ENCODE assay signal across 15 cellular contexts in the genomic region with DNA sequence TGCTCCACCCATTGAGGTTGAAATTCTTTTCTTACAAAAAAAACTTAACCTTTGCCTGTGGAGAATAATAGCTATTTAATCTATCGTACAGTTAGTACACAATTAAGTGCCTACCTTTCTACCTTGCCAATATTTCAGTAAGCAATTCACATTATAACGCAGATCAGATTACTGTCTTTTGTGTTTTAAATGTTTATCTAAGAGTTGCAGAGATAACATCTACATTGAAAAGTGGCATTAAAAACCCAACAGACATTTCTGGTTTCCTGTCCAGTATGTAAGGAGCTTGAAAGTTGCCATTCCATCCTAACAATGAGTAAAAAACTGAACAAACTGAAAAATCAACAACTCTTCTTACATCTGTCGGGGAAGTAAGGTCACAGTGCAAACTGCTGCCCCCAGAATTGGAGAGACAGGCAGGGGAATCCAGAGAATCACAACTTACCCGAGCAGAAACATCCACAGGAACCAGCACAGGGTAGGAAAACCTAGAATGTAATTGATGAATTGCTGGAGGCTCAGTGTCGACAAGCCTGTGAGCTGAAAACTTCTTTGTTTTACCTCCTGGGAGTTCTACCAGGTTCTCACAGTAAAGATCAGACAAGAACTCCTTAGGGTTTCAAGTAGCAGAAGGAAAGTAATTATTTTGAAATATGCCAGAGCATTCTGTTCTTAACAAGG. TPM values are rescaled to one million over a fixed set of nuclear protein-coding genes. Genes with fewer than 3 reads are reported as not detected.
DNase-seq lines count a peak whose midpoint lies in the region; ATAC-seq and TF ChIP-seq lines count a peak whose summit lies in the region.
"Had no signal": no experiment of that assay in that cellular context is flagged by ENCODE, and none has a peak within 500 bp of the region (broad histone marks: within the 10 kb centered on the region; RNA-seq: fewer than 3 reads in every experiment).

No MANE protein-coding gene starts in this region.

- POLR2A ChIA-PET in WTC11 (lab: Charles Lee) = no interaction called here

- peaks cover 22% of the 10 kb centered on the region for H3K4me1 Mint-ChIP-seq in WTC11
- H3K4me1 Mint-ChIP-seq: activated naive CD8-positive, alpha-beta T cell treated with anti-CD3 and anti-CD28 coated beads, Interleukin-2, amount 10 ng/mL, durations not matched to agents 7 days and 5 days; B cell had no signal

- H3K27me3 Mint-ChIP-seq in WTC11 (ENCODE audit: low read depth) = no peaks in the 10 kb centered on the region

- no peaks in the 10 kb centered on the region for H3K27me3 ChIP-seq in lower lobe of right lung (ENCODE audit: low read depth)

- ATAC-seq in WTC11 (peak; percentile 34), lower lobe of right lung (peak in 1 of 2 donors; percentile 73), HG03280 (IDR thresholded peaks at IDR 0.05; ENCODE audit: unreplicated experiment) (no peak), GM21825 (IDR thresholded peaks at IDR 0.05; ENCODE audit: unreplicated experiment) (no peak)
- ATAC-seq: HCT116, heart left ventricle had no signal

- no peaks in the 10 kb centered on the region for H3K4me1 ChIP-seq in lower lobe of right lung
- H3K4me1 ChIP-seq: heart left ventricle had no signal

- no peak overlapping the region for H3K4me3 Mint-ChIP-seq in WTC11
- H3K4me3 Mint-ChIP-seq: activated naive CD8-positive, alpha-beta T cell treated with anti-CD3 and anti-CD28 coated beads, Interleukin-2, amount 10 ng/mL, durations not matched to agents 7 days and 5 days; B cell had no signal

- no peak overlapping the region for H3K27ac Mint-ChIP-seq in WTC11
- H3K27ac Mint-ChIP-seq: activated naive CD8-positive, alpha-beta T cell treated with anti-CD3 and anti-CD28 coated beads, Interleukin-2, amount 10 ng/mL, durations not matched to agents 7 days and 5 days; B cell had no signal

- intact Hi-C loops in lower lobe of right lung (cut with DNase I) = no loop called here

- peak overlapping the region; percentile 19 for H3K4me3 ChIP-seq in lower lobe of right lung
- H3K4me3 ChIP-seq: heart left ventricle, thoracic aorta had no signal

- H3K27ac ChIP-seq in lower lobe of right lung = peak overlapping the region; percentile 18
- H3K27ac ChIP-seq: heart left ventricle, thoracic aorta had no signal

- peaks cover 10% of the 10 kb centered on the region for H3K9me3 Mint-ChIP-seq in WTC11

- no peaks in the 10 kb centered on the region for H3K36me3 ChIP-seq in lower lobe of right lung
- H3K36me3 ChIP-seq: heart left ventricle, thoracic aorta had no signal

- TF ChIP-seq CTCF in WTC11 (IDR thresholded peaks at IDR 0.05) = no peak
- no peak for TF ChIP-seq CTCF in lower lobe of right lung (IDR thresholded peaks at IDR 0.05)

- CTCF ChIA-PET in WTC11 (lab: Charles Lee) = interaction anchor here (1.7 kb wide), 1 partner anchor 47 kb away, joined by 4 read pairs; no protein-coding TSS in a partner anchor

- DNase-seq in DMS53 treated with DMSO at 0.1 percent for 48 hours (lab: John Stamatoyannopoulos, UW; ENCODE audit: unreplicated experiment) (peak; percentile 14), NCI-H1105 (lab: John Stamatoyannopoulos, UW) (peak; percentile 30), WTC11 (ENCODE audit: low spot score) (no peak), lower lobe of right lung (no peak), NCI-H1436 (lab: John Stamatoyannopoulos, UW) (no peak)
- DNase-seq in activated CD4-positive, alpha-beta T cell treated with anti-CD3 and anti-CD28 coated beads for 1 hour = no peak
- DNase-seq: activated naive CD8-positive, alpha-beta T cell treated with anti-CD3 and anti-CD28 coated beads, Interleukin-2, amount 10 ng/mL, durations not matched to agents 7 days and 5 days; DMS 273 treated with DMSO at 0.1 percent for 48 hours; heart left ventricle; NCI-H2171 had no signal

- no peaks in the 10 kb centered on the region for H3K9me3 ChIP-seq in lower lobe of right lung
- H3K9me3 ChIP-seq: thoracic aorta had no signal

- no peaks in the 10 kb centered on the region for H3K36me3 Mint-ChIP-seq in WTC11
- H3K36me3 Mint-ChIP-seq: activated naive CD8-positive, alpha-beta T cell treated with anti-CD3 and anti-CD28 coated beads, Interleukin-2, amount 10 ng/mL, durations not matched to agents 7 days and 5 days had no signal

TF ChIP-seq in WTC11, 78 proteins besides CTCF, POLR2A, EP300 and RAD21 (continues in another document):
- TF ChIP-seq, protein P1, sequence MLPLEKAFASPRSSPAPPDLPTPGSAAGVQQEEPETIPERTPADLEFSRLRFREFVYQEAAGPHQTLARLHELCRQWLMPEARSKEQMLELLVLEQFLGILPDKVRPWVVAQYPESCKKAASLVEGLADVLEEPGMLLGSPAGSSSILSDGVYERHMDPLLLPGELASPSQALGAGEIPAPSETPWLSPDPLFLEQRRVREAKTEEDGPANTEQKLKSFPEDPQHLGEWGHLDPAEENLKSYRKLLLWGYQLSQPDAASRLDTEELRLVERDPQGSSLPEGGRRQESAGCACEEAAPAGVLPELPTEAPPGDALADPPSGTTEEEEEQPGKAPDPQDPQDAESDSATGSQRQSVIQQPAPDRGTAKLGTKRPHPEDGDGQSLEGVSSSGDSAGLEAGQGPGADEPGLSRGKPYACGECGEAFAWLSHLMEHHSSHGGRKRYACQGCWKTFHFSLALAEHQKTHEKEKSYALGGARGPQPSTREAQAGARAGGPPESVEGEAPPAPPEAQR (CRISPR knock-in tag; IDR thresholded peaks at IDR 0.05) = no peak
- TF ChIP-seq OVOL2 (CRISPR knock-in tag; IDR thresholded peaks at IDR 0.05; ENCODE audit: borderline replicate concordance) (no peak), TP53 (CRISPR knock-in tag; IDR thresholded peaks at IDR 0.05) (no peak), NR2C2 (CRISPR knock-in tag; IDR thresholded peaks at IDR 0.05) (no peak), ZNF263 (CRISPR knock-in tag; IDR thresholded peaks at IDR 0.05; ENCODE audit: low read depth) (no peak), JUN (CRISPR knock-in tag; IDR thresholded peaks at IDR 0.05) (no peak), EMX1 (CRISPR knock-in tag; IDR thresholded peaks at IDR 0.05) (no peak), ETV6 (CRISPR knock-in tag; IDR thresholded peaks at IDR 0.05) (no peak)
- TF ChIP-seq, protein P2, sequence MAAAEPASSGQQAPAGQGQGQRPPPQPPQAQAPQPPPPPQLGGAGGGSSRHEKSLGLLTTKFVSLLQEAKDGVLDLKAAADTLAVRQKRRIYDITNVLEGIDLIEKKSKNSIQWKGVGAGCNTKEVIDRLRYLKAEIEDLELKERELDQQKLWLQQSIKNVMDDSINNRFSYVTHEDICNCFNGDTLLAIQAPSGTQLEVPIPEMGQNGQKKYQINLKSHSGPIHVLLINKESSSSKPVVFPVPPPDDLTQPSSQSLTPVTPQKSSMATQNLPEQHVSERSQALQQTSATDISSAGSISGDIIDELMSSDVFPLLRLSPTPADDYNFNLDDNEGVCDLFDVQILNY (CRISPR knock-in tag; IDR thresholded peaks at IDR 0.05) = no peak
- TF ChIP-seq, protein P3, sequence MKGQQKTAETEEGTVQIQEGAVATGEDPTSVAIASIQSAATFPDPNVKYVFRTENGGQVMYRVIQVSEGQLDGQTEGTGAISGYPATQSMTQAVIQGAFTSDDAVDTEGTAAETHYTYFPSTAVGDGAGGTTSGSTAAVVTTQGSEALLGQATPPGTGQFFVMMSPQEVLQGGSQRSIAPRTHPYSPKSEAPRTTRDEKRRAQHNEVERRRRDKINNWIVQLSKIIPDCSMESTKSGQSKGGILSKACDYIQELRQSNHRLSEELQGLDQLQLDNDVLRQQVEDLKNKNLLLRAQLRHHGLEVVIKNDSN (CRISPR knock-in tag; IDR thresholded peaks at IDR 0.05) = no peak
- TF ChIP-seq, protein P4, sequence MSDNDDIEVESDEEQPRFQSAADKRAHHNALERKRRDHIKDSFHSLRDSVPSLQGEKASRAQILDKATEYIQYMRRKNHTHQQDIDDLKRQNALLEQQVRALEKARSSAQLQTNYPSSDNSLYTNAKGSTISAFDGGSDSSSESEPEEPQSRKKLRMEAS (CRISPR knock-in tag; IDR thresholded peaks at IDR 0.05) = no peak
- TF ChIP-seq, protein P5, sequence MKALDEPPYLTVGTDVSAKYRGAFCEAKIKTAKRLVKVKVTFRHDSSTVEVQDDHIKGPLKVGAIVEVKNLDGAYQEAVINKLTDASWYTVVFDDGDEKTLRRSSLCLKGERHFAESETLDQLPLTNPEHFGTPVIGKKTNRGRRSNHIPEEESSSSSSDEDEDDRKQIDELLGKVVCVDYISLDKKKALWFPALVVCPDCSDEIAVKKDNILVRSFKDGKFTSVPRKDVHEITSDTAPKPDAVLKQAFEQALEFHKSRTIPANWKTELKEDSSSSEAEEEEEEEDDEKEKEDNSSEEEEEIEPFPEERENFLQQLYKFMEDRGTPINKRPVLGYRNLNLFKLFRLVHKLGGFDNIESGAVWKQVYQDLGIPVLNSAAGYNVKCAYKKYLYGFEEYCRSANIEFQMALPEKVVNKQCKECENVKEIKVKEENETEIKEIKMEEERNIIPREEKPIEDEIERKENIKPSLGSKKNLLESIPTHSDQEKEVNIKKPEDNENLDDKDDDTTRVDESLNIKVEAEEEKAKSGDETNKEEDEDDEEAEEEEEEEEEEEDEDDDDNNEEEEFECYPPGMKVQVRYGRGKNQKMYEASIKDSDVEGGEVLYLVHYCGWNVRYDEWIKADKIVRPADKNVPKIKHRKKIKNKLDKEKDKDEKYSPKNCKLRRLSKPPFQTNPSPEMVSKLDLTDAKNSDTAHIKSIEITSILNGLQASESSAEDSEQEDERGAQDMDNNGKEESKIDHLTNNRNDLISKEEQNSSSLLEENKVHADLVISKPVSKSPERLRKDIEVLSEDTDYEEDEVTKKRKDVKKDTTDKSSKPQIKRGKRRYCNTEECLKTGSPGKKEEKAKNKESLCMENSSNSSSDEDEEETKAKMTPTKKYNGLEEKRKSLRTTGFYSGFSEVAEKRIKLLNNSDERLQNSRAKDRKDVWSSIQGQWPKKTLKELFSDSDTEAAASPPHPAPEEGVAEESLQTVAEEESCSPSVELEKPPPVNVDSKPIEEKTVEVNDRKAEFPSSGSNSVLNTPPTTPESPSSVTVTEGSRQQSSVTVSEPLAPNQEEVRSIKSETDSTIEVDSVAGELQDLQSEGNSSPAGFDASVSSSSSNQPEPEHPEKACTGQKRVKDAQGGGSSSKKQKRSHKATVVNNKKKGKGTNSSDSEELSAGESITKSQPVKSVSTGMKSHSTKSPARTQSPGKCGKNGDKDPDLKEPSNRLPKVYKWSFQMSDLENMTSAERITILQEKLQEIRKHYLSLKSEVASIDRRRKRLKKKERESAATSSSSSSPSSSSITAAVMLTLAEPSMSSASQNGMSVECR (CRISPR knock-in tag; IDR thresholded peaks at IDR 0.05; ENCODE audit: borderline replicate concordance) = no peak

RNA-seq across cellular contexts. Expression of a gene that starts 27.3 kb away (rescaled TPM):
- total RNA-seq in WTC11 (2021) = 46.7 to 57.7 TPM (median 47.2 TPM) in 3 replicates
- 87.7 TPM for total RNA-seq in lower lobe of right lung

Comparison
In these comparisons a context has a peak if more than half of its experiments do, and no peak if none do; other contexts are left out.
1. DNase-seq: peak in DMS53 treated with DMSO at 0.1 percent for 48 hours (single experiment) and NCI-H1105 (single experiment); none in WTC11 (single experiment), lower lobe of right lung (single experiment), activated CD4-positive, alpha-beta T cell treated with anti-CD3 and anti-CD28 coated beads for 1 hour (single experiment) and NCI-H1436 (single experiment).